Comparison of ENCODE assay signal across 11 cellular contexts in the genomic region with DNA sequence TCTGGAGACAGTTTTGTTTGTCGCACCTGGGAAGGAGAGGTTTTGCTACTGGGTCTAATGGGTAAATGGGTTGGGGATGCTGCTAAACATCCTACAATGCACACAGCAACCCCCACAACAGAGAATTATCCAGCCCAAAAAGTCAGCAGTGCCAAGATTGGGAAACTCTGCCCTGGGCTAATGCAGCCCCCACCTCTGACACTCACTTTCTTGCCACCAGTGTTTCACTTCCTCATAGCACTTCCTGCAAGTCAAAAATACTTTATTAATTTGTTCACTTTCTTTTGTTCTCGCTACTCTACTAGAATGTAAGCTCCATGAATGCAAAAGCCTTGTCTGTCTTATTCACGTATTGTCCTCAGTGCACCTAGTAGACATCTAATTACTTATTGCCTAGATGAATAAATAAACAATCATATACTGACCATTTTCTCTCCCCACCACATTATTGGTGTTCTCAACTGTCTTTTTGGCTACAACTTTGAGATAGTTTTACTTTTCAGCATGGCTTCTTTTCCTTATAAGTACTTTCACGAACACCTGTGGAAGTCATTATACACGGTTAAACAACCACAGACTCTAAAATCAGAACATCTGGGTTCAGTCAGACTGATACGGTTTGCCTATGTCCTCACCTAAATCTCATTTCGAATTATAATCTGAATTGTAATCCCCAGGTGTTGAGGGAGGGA.
DNase-seq lines count a peak whose midpoint lies in the region; ATAC-seq and FAIRE-seq lines count a peak whose summit lies in the region.
"Had no signal": no experiment of that assay in that cellular context is flagged by ENCODE, and none has a peak within 500 bp of the region (broad histone marks: within the 10 kb centered on the region; RNA-seq: fewer than 3 reads in every experiment).

No MANE protein-coding gene starts in this region.

- ATAC-seq in GM18858 (IDR thresholded peaks at IDR 0.05; ENCODE audit: unreplicated experiment) (peak; percentile 80), HG02610 (IDR thresholded peaks at IDR 0.05; ENCODE audit: unreplicated experiment) (peak; percentile 48), HG03571 (IDR thresholded peaks at IDR 0.05; ENCODE audit: unreplicated experiment) (peak; percentile 69)
- ATAC-seq: activated T-cell treated with anti-CD3 and anti-CD28 coated beads, Interleukin-2, amount 50 U/mL, for 4 hours had no signal

- 72 to 81% (median 79%) methylated on average over 7 of the region's 7 CpGs for WGBS in small intestine, 3 donors

- H3K27me3 ChIP-seq in small intestine (ENCODE audit: control insufficient read depth in 2 of 2, insufficient read depth in 2 of 2, low read length in 2 of 2), result no peaks in the 10 kb centered on the region
- H3K27me3 ChIP-seq: brain microvascular endothelial cell had no signal

- H3K4me3 ChIP-seq in small intestine (ENCODE audit: low read depth in 1 of 2, low read length in 2 of 2), result no peak overlapping the region

- DNase-seq in medulla oblongata (ENCODE audit: extremely low spot score) (peak; percentile 6), small intestine (no peak)
- no peak for DNase-seq in stimulated activated CD8-positive, alpha-beta memory T cell treated with anti-CD3 and anti-CD28 coated beads, Interleukin-4, amount 100 ng/mL, for 48 hours
- DNase-seq in NK-92 treated with Interleukin-12 subunit alpha and Interleukin-12 subunit beta, amount 100 ng/mL, for 24 hours (lab: John Stamatoyannopoulos, UW), result no peak
- DNase-seq in stimulated activated naive CD4-positive, alpha-beta T cell treated with Interleukin-2 at 50 U/mL for 16 hours (lab: John Stamatoyannopoulos, UW), result no peak
- DNase-seq: activated T-cell treated with anti-CD3 and anti-CD28 coated beads, Interleukin-2, amount 50 U/mL, for 4 hours; brain microvascular endothelial cell; NCI-H1105 treated with DMSO at 0.1 percent for 48 hours had no signal

- no peak for FAIRE-seq in small intestine (lab: Jason Lieb, UNC)

- H3K9me3 ChIP-seq in small intestine (ENCODE audit: control insufficient read depth, low read depth), result no peaks in the 10 kb centered on the region

- no peak overlapping the region for H3K27ac ChIP-seq in small intestine (ENCODE audit: low read depth in 1 of 2, low read length in 1 of 2)
- H3K27ac ChIP-seq: brain microvascular endothelial cell had no signal

- H3K4me1 ChIP-seq in small intestine (ENCODE audit: control insufficient read depth in 2 of 2, insufficient read depth in 1 of 2, low read depth in 1 of 2, low read length in 1 of 2), result no peaks in the 10 kb centered on the region

- H3K36me3 ChIP-seq in small intestine (ENCODE audit: control insufficient read depth in 2 of 2, insufficient read depth in 2 of 2, low read length in 2 of 2), result no peaks in the 10 kb centered on the region
- H3K36me3 ChIP-seq: brain microvascular endothelial cell had no signal
